In genomic region chr19:46785980-46786235, GRCh38 we compare ENCODE assay signal across 9 cellular contexts. TPM values are rescaled to one million over a fixed set of nuclear protein-coding genes. Genes with fewer than 3 reads are reported as not detected.
A peak's percentile ranks its signal among the peaks of the same experiment; 100 is the strongest.
DNase-seq lines count a peak whose midpoint lies in the region; ATAC-seq, FAIRE-seq and TF ChIP-seq lines count a peak whose summit lies in the region.
"Had no signal": no experiment of that assay in that cellular context is flagged by ENCODE, and none has a peak within 500 bp of the region (broad histone marks: within the 10 kb centered on the region; RNA-seq: fewer than 3 reads in every experiment).

No MANE protein-coding gene starts in this region.

- H3K27me3 ChIP-seq in breast epithelium (no peaks in the 10 kb centered on the region), mucosa of rectum (ENCODE audit: control insufficient read depth in 2 of 2, insufficient read depth in 2 of 2, low read length in 2 of 2) (no peaks in the 10 kb centered on the region)

- peak overlapping the region; percentile 66 for H3K4me3 ChIP-seq in A549
- H3K4me3 ChIP-seq in breast epithelium = peak overlapping the region; percentile 92 to 95 (median 94)
- H3K4me3 ChIP-seq in mucosa of rectum (ENCODE audit: low read length in 2 of 2) = peak overlapping the region; percentile 90 to 91

- 36% methylated on average over 4 of the region's 4 CpGs for WGBS in A549 (ENCODE audit: missing lambda C conversion rate)

- no peak for FAIRE-seq in A549 (lab: Jason Lieb, UNC)
- FAIRE-seq: frontal cortex had no signal

- H3K9ac ChIP-seq in mucosa of rectum (ENCODE audit: low read depth in 1 of 2, low read length in 2 of 2) = peak overlapping the region; percentile 94 to 96

- no peak for TF ChIP-seq EP300 in A549 (IDR thresholded peaks at IDR 0.05)

- peak overlapping the region; percentile 88 for H3K4me2 ChIP-seq in A549

- H3K36me3 ChIP-seq in breast epithelium (no peaks in the 10 kb centered on the region), mucosa of rectum (ENCODE audit: control insufficient read depth in 2 of 2, insufficient read depth in 2 of 2, low read length in 2 of 2) (peaks cover 17 to 32% of the 10 kb centered on the region in 2 donors)

- DNase-seq in A549 (ENCODE audit: low read depth in 1 of 2, low spot score in 1 of 2) (no peak), breast epithelium (ENCODE audit: low spot score in 2 of 2) (no peak), NCI-H187 (lab: John Stamatoyannopoulos, UW) (no peak)
- no peak for DNase-seq in activated CD4-positive, alpha-beta T cell treated with anti-CD3 and anti-CD28 coated beads for 1 hour

- H3K4me1 ChIP-seq in A549 (peaks cover 49% of the 10 kb centered on the region), breast epithelium (peaks cover 8 to 15% of the 10 kb centered on the region in 2 donors), mucosa of rectum (ENCODE audit: control insufficient read depth in 2 of 2, insufficient read depth in 2 of 2, low read length in 2 of 2) (peaks cover 30 to 36% of the 10 kb centered on the region in 2 donors)

- no peak for TF ChIP-seq RAD21 in A549 (conservative IDR thresholded peaks at IDR 0.05 in 1 of 2, IDR thresholded peaks at IDR 0.05 in 1 of 2)

- TF ChIP-seq POLR2A in A549 (IDR thresholded peaks at IDR 0.05; ENCODE audit: low read length) = no peak
- TF ChIP-seq POLR2A in breast epithelium (IDR thresholded peaks at IDR 0.05) = no peak

- intact Hi-C loops in breast epithelium (cut with DNase I; ENCODE audit: low total_unique reads) = no loop called here

- POLR2A ChIA-PET in A549 (lab: Yijun Ruan, JAX) = interaction anchor here (0.6 to 2.2 kb wide), 4 partner anchors 9 to 54 kb away, joined by 3 to 11 read pairs (median 4); no protein-coding TSS in a partner anchor

- H3K9me3 ChIP-seq in A549 (no peaks in the 10 kb centered on the region), breast epithelium (no peaks in the 10 kb centered on the region), mucosa of rectum (ENCODE audit: control insufficient read depth in 2 of 2, low read length in 2 of 2) (no peaks in the 10 kb centered on the region)

- TF ChIP-seq CTCF in A549 (IDR thresholded peaks at IDR 0.05) = no peak
- no peak for TF ChIP-seq CTCF in breast epithelium (IDR thresholded peaks at IDR 0.05)

- H3K27ac ChIP-seq in A549 (peak overlapping the region; percentile 96 to 97), breast epithelium (peak overlapping the region; percentile 90 to 93), mucosa of rectum (ENCODE audit: low read depth in 2 of 2, low read length in 2 of 2) (peak overlapping the region; percentile 91 to 97)

- CTCF ChIA-PET in A549 (lab: Yijun Ruan, JAX) = interaction anchor here (0.6 to 13.9 kb wide), 13 partner anchors 13 to 461 kb away, joined by 3 to 159 read pairs (median 7); no protein-coding TSS in a partner anchor

- ATAC-seq in A549 (no peak), HG03565 (IDR thresholded peaks at IDR 0.05; ENCODE audit: unreplicated experiment) (peak; percentile 9), HG02588 (IDR thresholded peaks at IDR 0.05; ENCODE audit: unreplicated experiment) (no peak), GM21381 (IDR thresholded peaks at IDR 0.05; ENCODE audit: unreplicated experiment) (no peak)

TF ChIP-seq in A549, 52 proteins besides CTCF, POLR2A, EP300 and RAD21:
- TF ChIP-seq NR3C1 (IDR thresholded peaks at IDR 0.05) (no peak), BHLHE40 (IDR thresholded peaks at IDR 0.05; ENCODE audit: low read depth, low read length) (no peak), E2F6 (IDR thresholded peaks at IDR 0.05; ENCODE audit: borderline replicate concordance, low read depth) (no peak), BCL3 (IDR thresholded peaks at IDR 0.05) (0 out of 3 replicates have a peak, but pooled peaks have one; percentile 39)

RNA-seq across cellular contexts. Expression of gene SLC1A5, which starts 2.5 kb away (rescaled TPM):
- 302 and 306 TPM in 2 replicates for polyA plus RNA-seq in A549 (2011; rRNA removed)
- 195 and 237 TPM in 2 replicates for polyA plus RNA-seq in A549 (2012; cell fraction: cytosol; rRNA removed)
- 457 and 532 TPM in 2 replicates for polyA plus RNA-seq in A549 (2012; cell fraction: nucleus; rRNA removed)
- 184 to 200 TPM (median 189 TPM) in 3 replicates for polyA plus RNA-seq in A549 (2017; fragmentation: RNase III; extraction: RNeasy Plus Mini Kit Qiagen cat#74134 plus additional on column Dnase treatment)
- 366 and 376 TPM in 2 replicates for polyA minus RNA-seq in A549 (2011; rRNA and poly(A)+ RNA removed)
- 100 to 1,000 TPM; 121 to 146 (median 121) TPM for total RNA-seq in breast epithelium

RNA-seq across cellular contexts. Expression of gene STRN4, which starts 39.7 kb away (rescaled TPM):
- polyA plus RNA-seq in A549 (2011; rRNA removed) (62.8 and 66.2 TPM in 2 replicates), A549 (2017; fragmentation: RNase III; extraction: RNeasy Plus Mini Kit Qiagen cat#74134 plus additional on column Dnase treatment) (70.0 to 72.9 TPM (median 71.0 TPM) in 3 replicates)
- 192 and 270 TPM in 2 replicates for polyA plus RNA-seq in A549 (2012; cell fraction: cytosol; rRNA removed)
- 380 and 588 TPM in 2 replicates for polyA plus RNA-seq in A549 (2012; cell fraction: nucleus; rRNA removed)
- 65.2 and 89.1 TPM in 2 replicates for polyA minus RNA-seq in A549 (2011; rRNA and poly(A)+ RNA removed)
- 10 to 100 TPM; 45.0 to 57.0 (median 53.7) TPM for total RNA-seq in breast epithelium

RNA-seq across cellular contexts. Expression of gene FKRP, which starts 40.1 kb away (rescaled TPM):
- polyA plus RNA-seq in A549 (2011; rRNA removed) (14.7 and 16.4 TPM in 2 replicates), A549 (2017; fragmentation: RNase III; extraction: RNeasy Plus Mini Kit Qiagen cat#74134 plus additional on column Dnase treatment) (18.4 to 20.2 TPM (median 18.8 TPM) in 3 replicates)
- polyA plus RNA-seq in A549 (2012; cell fraction: cytosol; rRNA removed) = 23.9 and 34.0 TPM in 2 replicates
- 75.2 and 82.8 TPM in 2 replicates for polyA plus RNA-seq in A549 (2012; cell fraction: nucleus; rRNA removed)
- polyA minus RNA-seq in A549 (2011; rRNA and poly(A)+ RNA removed) = 10.6 and 13.3 TPM in 2 replicates
- total RNA-seq in breast epithelium = 10 to 100 TPM; 11.4 to 23.1 (median 12.1) TPM
